In the genomic region with DNA sequence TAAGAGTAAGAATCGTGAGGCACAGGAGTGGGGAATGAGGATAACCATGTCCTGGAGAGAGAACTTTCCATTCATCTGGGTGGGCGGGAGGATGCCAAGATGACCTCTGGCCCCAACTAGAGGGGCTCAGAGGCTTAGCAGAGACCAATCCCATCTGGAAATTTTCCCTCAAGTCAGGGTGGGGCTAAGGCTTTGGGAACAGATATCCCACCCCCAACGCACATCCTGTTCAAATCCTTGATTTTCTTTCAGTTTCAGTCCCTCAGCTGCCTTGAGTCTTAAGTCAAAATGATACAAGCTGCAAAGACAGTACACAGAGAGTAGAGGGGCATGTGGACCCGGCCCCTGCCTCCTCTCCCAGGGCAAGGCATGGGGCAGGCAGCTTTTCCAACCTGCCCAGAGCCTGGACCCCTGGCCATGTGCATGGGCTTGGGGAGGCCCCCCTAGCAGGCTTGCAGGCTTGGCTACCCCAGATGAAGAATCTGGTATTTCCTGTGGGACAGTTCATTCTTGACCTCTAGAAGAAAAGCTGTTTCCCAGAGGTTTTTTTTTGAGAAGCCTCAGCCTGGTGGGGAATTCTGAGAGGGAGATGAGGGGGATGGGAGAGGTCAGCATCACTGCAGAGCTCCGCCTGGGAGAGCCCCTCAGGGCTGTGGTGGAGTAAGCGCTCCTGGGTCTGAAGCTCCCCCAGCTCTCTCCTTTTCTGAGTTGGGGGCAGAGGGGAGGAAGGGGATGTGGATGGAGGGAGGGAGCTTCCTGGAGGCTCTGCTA, we compare ENCODE assay signal across 12 cellular contexts.
DNase-seq lines count a peak whose midpoint lies in the region; ATAC-seq, FAIRE-seq and TF ChIP-seq lines count a peak whose summit lies in the region.
"Had no signal": no experiment of that assay in that cellular context is flagged by ENCODE, and none has a peak within 500 bp of the region (broad histone marks: within the 10 kb centered on the region; RNA-seq: fewer than 3 reads in every experiment).

No MANE protein-coding gene starts in this region.

- ATAC-seq in left lung (no peak), GM21723 (IDR thresholded peaks at IDR 0.05; ENCODE audit: unreplicated experiment) (no peak), GM21526 (IDR thresholded peaks at IDR 0.05; ENCODE audit: low FRiP score, unreplicated experiment) (no peak)

- H3K4me1 ChIP-seq in left lung: peaks cover 19 to 48% of the 10 kb centered on the region in 2 donors
- no peaks in the 10 kb centered on the region for H3K4me1 ChIP-seq in small intestine (ENCODE audit: control insufficient read depth in 2 of 2, insufficient read depth in 1 of 2, low read depth in 1 of 2, low read length in 1 of 2)

- H3K36me3 ChIP-seq in left lung: no peaks in the 10 kb centered on the region
- no peaks in the 10 kb centered on the region for H3K36me3 ChIP-seq in small intestine (ENCODE audit: control insufficient read depth in 2 of 2, insufficient read depth in 2 of 2, low read length in 2 of 2)

- H3K4me3 ChIP-seq in left lung (no peak overlapping the region), small intestine (ENCODE audit: low read depth in 1 of 2, low read length in 2 of 2) (no peak overlapping the region)

- H3K9me3 ChIP-seq in left lung (no peaks in the 10 kb centered on the region), small intestine (ENCODE audit: control insufficient read depth, low read depth) (no peaks in the 10 kb centered on the region)

- H3K27me3 ChIP-seq in left lung: no peaks in the 10 kb centered on the region
- no peaks in the 10 kb centered on the region for H3K27me3 ChIP-seq in small intestine (ENCODE audit: control insufficient read depth in 2 of 2, insufficient read depth in 2 of 2, low read length in 2 of 2)

- no peak for FAIRE-seq in small intestine (lab: Jason Lieb, UNC)

- 57 to 73% (median 61%) methylated on average over 6 of the region's 6 CpGs for WGBS in small intestine, 3 donors

- no peak for TF ChIP-seq CTCF in left lung (IDR thresholded peaks at IDR 0.05)

- H3K27ac ChIP-seq in caudate nucleus (ENCODE audit: low read depth, low read length) (peak overlapping the region; percentile 28), left lung (peak overlapping the region; percentile 48 to 74), small intestine (ENCODE audit: low read depth in 1 of 2, low read length in 1 of 2) (peak overlapping the region; percentile 13 to 83)

- intact Hi-C loops in left lung (cut with DNase I): loop anchor here in 1 of 2 donors (5.0 kb wide), 1 partner anchor 37 kb away; no protein-coding TSS in a partner anchor

- DNase-seq in EH (ENCODE audit: low read depth) (peak; percentile 79), caudate nucleus (lab: John Stamatoyannopoulos, UW) (no peak), left lung (no peak), small intestine (no peak), H4 (ENCODE audit: low spot score) (no peak), AG08396 (ENCODE audit: low spot score) (no peak)
- DNase-seq: activated CD4-positive, alpha-beta memory T cell treated with anti-CD3 and anti-CD28 coated beads for 36 hours; activated effector memory CD4-positive, alpha-beta T cell treated with Interleukin-2 at 50 U/mL for 16 hours; AML-193; Kasumi-1 had no signal
